8 cellular contexts compared by ENCODE assay signal in genomic region chr9:32524558-32525461, GRCh38. TPM values are rescaled to one million over a fixed set of nuclear protein-coding genes. Genes with fewer than 3 reads are reported as not detected.
DNase-seq lines count a peak whose midpoint lies in the region; ATAC-seq and TF ChIP-seq lines count a peak whose summit lies in the region.

No MANE protein-coding gene starts in this region.

- intact Hi-C loops in activated CD4-positive, alpha-beta T cell treated with anti-CD3 and anti-CD28 coated beads, Interleukin-2, amount 10 ng/mL, durations not matched to agents 24 days and 14 days (cut with micrococcal nuclease) = loop anchor here (1.0 kb wide), 2 partner anchors 9 to 141 kb away; partner anchors contain the start of gene ACO1
- intact Hi-C loops in psoas muscle (cut with DNase I) = loop anchor here in 1 of 2 donors (5.0 kb wide), 1 partner anchor 143 kb away; the partner anchor contains the start of gene ACO1

- H3K36me3 ChIP-seq in psoas muscle (ENCODE audit: insufficient read depth in 1 of 2, low read depth in 1 of 2) = no peaks in the 10 kb centered on the region

- no peaks in the 10 kb centered on the region for H3K27me3 Mint-ChIP-seq in activated CD4-positive, alpha-beta T cell treated with anti-CD3 and anti-CD28 coated beads, Interleukin-2, amount 10 ng/mL, durations not matched to agents 24 days and 14 days

- H3K4me3 ChIP-seq in GM12875 (ENCODE audit: low read depth, low read length) = peak overlapping the region; percentile 62
- H3K4me3 ChIP-seq in fibroblast of the aortic adventitia (ENCODE audit: low read depth, low read length) = peak overlapping the region; percentile 81
- H3K4me3 ChIP-seq in psoas muscle = peak overlapping the region; percentile 72

- H3K4me3 Mint-ChIP-seq in activated CD4-positive, alpha-beta T cell treated with anti-CD3 and anti-CD28 coated beads, Interleukin-2, amount 10 ng/mL, durations not matched to agents 24 days and 14 days = peak overlapping the region; percentile 94

- peak; percentile 76 for DNase-seq in activated CD4-positive, alpha-beta T cell treated with anti-CD3 and anti-CD28 coated beads, Interleukin-2, amount 10 ng/mL, durations not matched to agents 24 days and 14 days
- peak; percentile 19 for DNase-seq in fibroblast of the aortic adventitia (ENCODE audit: low read depth)
- no peak for DNase-seq in psoas muscle
- DNase-seq in NCI-H82 treated with DMSO at 0.1 percent for 48 hours (lab: John Stamatoyannopoulos, UW; ENCODE audit: unreplicated experiment) = no peak
- DNase-seq in activated gamma-delta T cell treated with Interleukin-2 at 50 U/mL for 16 hours = no peak
- no peak for DNase-seq in HPDE6-E6E7 (ENCODE audit: extremely low spot score)

- peak overlapping the region; percentile 80 for H3K27ac Mint-ChIP-seq in activated CD4-positive, alpha-beta T cell treated with anti-CD3 and anti-CD28 coated beads, Interleukin-2, amount 10 ng/mL, durations not matched to agents 24 days and 14 days

- H3K4me1 Mint-ChIP-seq in activated CD4-positive, alpha-beta T cell treated with anti-CD3 and anti-CD28 coated beads, Interleukin-2, amount 10 ng/mL, durations not matched to agents 24 days and 14 days = peaks cover 39% of the 10 kb centered on the region

- ATAC-seq in HG03460 (IDR thresholded peaks at IDR 0.05; ENCODE audit: unreplicated experiment) (peak; percentile 13), psoas muscle (peak in 1 of 4 donors; percentile 5)

- H3K9me3 Mint-ChIP-seq in activated CD4-positive, alpha-beta T cell treated with anti-CD3 and anti-CD28 coated beads, Interleukin-2, amount 10 ng/mL, durations not matched to agents 24 days and 14 days = no peaks in the 10 kb centered on the region

- peak overlapping the region; percentile 64 for H3K27ac ChIP-seq in psoas muscle

- 57 to 65% (median 58%) methylated on average over 27 of the region's 27 CpGs for WGBS in psoas muscle, 3 donors

- peaks cover 33% of the 10 kb centered on the region for H3K36me3 Mint-ChIP-seq in activated CD4-positive, alpha-beta T cell treated with anti-CD3 and anti-CD28 coated beads, Interleukin-2, amount 10 ng/mL, durations not matched to agents 24 days and 14 days (ENCODE audit: low read depth)

- TF ChIP-seq CTCF in GM12875 (IDR thresholded peaks at IDR 0.05; ENCODE audit: borderline replicate concordance, insufficient read depth, low read depth, low read length) (no peak), fibroblast of the aortic adventitia (IDR thresholded peaks at IDR 0.05; ENCODE audit: insufficient read depth, low read length) (no peak), psoas muscle (IDR thresholded peaks at IDR 0.05) (no peak)

- peaks cover 21% of the 10 kb centered on the region for H3K4me1 ChIP-seq in psoas muscle

- no peaks in the 10 kb centered on the region for H3K27me3 ChIP-seq in psoas muscle (ENCODE audit: insufficient read depth in 3 of 3, low read length in 2 of 3)

- H3K9me3 ChIP-seq in psoas muscle = no peaks in the 10 kb centered on the region

RNA-seq across cellular contexts. Expression of gene RIGI, which starts 1.2 kb away (rescaled TPM):
- 5.5 and 6.1 TPM in 2 replicates for total RNA-seq in activated CD4-positive, alpha-beta T cell treated with anti-CD3 and anti-CD28 coated beads, Interleukin-2, amount 10 ng/mL, durations not matched to agents 24 days and 14 days
- total RNA-seq in fibroblast of the aortic adventitia (ENCODE audit: low replicate concordance) (10.2 and 13.9 TPM in 2 replicates), psoas muscle (1 to 10 TPM; 3.3 to 4.4 (median 3.7) TPM)
- 1 to 10 TPM; 1.3 to 5.4 (median 1.4) TPM for polyA plus RNA-seq in psoas muscle

RNA-seq across cellular contexts. Expression of gene SMIM27, which starts 27.3 kb away (rescaled TPM):
- 14.0 and 15.6 TPM in 2 replicates for total RNA-seq in activated CD4-positive, alpha-beta T cell treated with anti-CD3 and anti-CD28 coated beads, Interleukin-2, amount 10 ng/mL, durations not matched to agents 24 days and 14 days
- total RNA-seq in fibroblast of the aortic adventitia (ENCODE audit: low replicate concordance) = 1.6 and 1.9 TPM in 2 replicates
- 10 to 100 TPM; 11.7 to 21.6 (median 16.1) TPM for total RNA-seq in psoas muscle
- polyA plus RNA-seq in psoas muscle = 1 to 10 TPM; 4.5 to 9.3 (median 8.5) TPM

RNA-seq across cellular contexts. Expression of gene TOPORS, which starts 27.6 kb away (rescaled TPM):
- 14.5 and 15.1 TPM in 2 replicates for total RNA-seq in activated CD4-positive, alpha-beta T cell treated with anti-CD3 and anti-CD28 coated beads, Interleukin-2, amount 10 ng/mL, durations not matched to agents 24 days and 14 days
- total RNA-seq in fibroblast of the aortic adventitia (ENCODE audit: low replicate concordance) = 19.7 and 40.6 TPM in 2 replicates
- total RNA-seq in psoas muscle = 10 to 100 TPM in 2 of 4 donors, 1 to 10 TPM in 2; 7.2 to 12.1 (median 9.1) TPM
- polyA plus RNA-seq in psoas muscle = 1 to 10 TPM; 6.2 to 9.8 (median 7.0) TPM

RNA-seq across cellular contexts. Expression of gene NDUFB6, which starts 48.1 kb away (rescaled TPM):
- 46.9 and 47.1 TPM in 2 replicates for total RNA-seq in activated CD4-positive, alpha-beta T cell treated with anti-CD3 and anti-CD28 coated beads, Interleukin-2, amount 10 ng/mL, durations not matched to agents 24 days and 14 days
- total RNA-seq in fibroblast of the aortic adventitia (ENCODE audit: low replicate concordance) (39.2 and 63.0 TPM in 2 replicates), psoas muscle (10 to 100 TPM; 59.6 to 75.4 (median 64.3) TPM)
- polyA plus RNA-seq in psoas muscle = 10 to 100 TPM; 81.3 to 90.8 (median 88.5) TPM

Comparison
In these comparisons a context has a peak if more than half of its experiments do, and no peak if none do; other contexts are left out.
1. DNase-seq: peak in activated CD4-positive, alpha-beta T cell treated with anti-CD3 and anti-CD28 coated beads, Interleukin-2, amount 10 ng/mL, durations not matched to agents 24 days and 14 days (single experiment) and fibroblast of the aortic adventitia (single experiment); none in psoas muscle (0 of 2), NCI-H82 treated with DMSO at 0.1 percent for 48 hours (single experiment), activated gamma-delta T cell treated with Interleukin-2 at 50 U/mL for 16 hours (single experiment) and HPDE6-E6E7 (single experiment).
2. Peak in every context shown above with its lines, with median percentiles within 50 percentile points of each other: H3K4me3 ChIP-seq.